In genomic region chr10:17819836-17820235, GRCh38 we compare ENCODE assay signal across 37 cellular contexts. TPM values are rescaled to one million over a fixed set of nuclear protein-coding genes. Genes with fewer than 3 reads are reported as not detected.
"Had no signal": no experiment of that assay in that cellular context is flagged by ENCODE, and none has a peak within 500 bp of the region (broad histone marks: within the 10 kb centered on the region; RNA-seq: fewer than 3 reads in every experiment).

No MANE protein-coding gene starts in this region.

- H3K9me3 ChIP-seq: MG63 had no signal

- DNase-seq: Karpas-422, Kasumi-1, MG63, MM.1S, MV-4-11, NCI-H1048, NCI-H1092, NCI-H1092 treated with DMSO at 0.1 percent for 48 hours, NCI-H1105, NCI-H1105 treated with DMSO at 0.1 percent for 48 hours, NCI-H1417, NCI-H1417 treated with DMSO at 0.1 percent for 48 hours, NCI-H1436, NCI-H1436 treated with DMSO at 0.1 percent for 48 hours, NCI-H146, NCI-H1694, NCI-H1694 treated with DMSO at 0.1 percent for 48 hours, NCI-H187, NCI-H187 treated with DMSO at 0.1 percent for 48 hours, NCI-H1930, NCI-H2029, NCI-H2029 treated with DMSO at 0.1 percent for 48 hours, NCI-H2081, NCI-H2081 treated with DMSO at 0.1 percent for 48 hours, NCI-H2107, NCI-H2171, NCI-H2171 treated with DMSO at 0.1 percent for 48 hours, NCI-H2227 treated with DMSO at 0.1 percent for 48 hours, NCI-H226, NCI-H345, NCI-H446, NCI-H446 treated with DMSO at 0.1 percent for 48 hours, NCI-H510A, NCI-H510A treated with DMSO at 0.1 percent for 48 hours had no signal

- H3K36me3 ChIP-seq: MG63 had no signal

- H3K4me3 ChIP-seq: MG63 had no signal

- H3K27me3 ChIP-seq: MG63 had no signal

RNA-seq across cellular contexts. Expression of gene MRC1, which starts 10.7 kb away (rescaled TPM):
- total RNA-seq: LHCN-M2, M059J, MCF 10A had no signal
